8 cellular contexts compared by ENCODE assay signal in the genomic region with DNA sequence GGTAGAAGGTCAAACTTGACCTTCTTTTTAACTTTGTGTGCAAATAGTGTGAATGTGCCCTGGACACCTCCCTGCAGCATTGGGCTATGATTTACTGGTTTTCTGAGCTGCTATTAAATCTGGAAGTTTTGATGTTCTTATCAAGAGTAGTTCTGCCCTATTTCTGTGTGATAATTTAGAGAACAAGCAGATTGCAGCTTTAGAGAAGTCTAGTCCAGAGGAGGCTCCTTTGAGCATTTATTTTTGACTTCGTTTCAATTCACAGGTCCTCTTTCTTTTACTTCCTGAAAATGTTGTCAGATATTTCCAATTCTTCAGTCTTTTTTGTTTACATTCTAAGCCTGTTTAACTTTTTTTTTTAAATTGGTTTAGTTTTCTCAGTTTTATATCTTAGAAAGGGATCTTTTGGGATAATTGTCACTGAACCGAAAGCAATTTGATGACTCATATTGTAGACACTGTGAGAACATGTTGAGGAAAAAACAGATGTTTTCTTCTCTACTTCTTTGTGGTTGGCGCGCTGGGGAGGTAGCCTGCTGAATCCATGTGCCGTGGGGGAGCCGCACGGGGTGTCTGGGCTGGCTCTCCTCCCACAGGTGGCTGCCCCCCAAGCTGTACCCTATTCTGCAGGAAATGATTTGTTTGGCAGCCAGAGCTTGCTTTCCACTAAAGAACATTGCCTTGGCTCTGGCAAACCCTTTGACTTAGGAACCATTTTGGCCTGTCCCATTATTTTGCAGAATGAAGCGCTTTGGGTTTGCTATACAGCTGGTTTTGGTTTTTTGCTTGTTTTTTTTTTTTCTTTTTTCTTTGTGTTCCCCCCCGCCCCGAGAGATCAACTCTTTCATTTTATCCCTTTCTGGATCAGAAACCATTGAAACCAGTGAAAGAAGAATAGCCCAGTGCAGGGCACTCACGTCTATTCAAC. TPM values are rescaled to one million over a fixed set of nuclear protein-coding genes. Genes with fewer than 3 reads are reported as not detected.
DNase-seq lines count a peak whose midpoint lies in the region; ATAC-seq, FAIRE-seq and TF ChIP-seq lines count a peak whose summit lies in the region.

No MANE protein-coding gene starts in this region.

- no peak overlapping the region for H2AK5ac ChIP-seq in IMR-90 (ENCODE audit: low read depth, low read length)

- peaks cover 10% of the 10 kb centered on the region for H3K4me1 ChIP-seq in CD4-positive, CD25-positive, alpha-beta regulatory T cell (ENCODE audit: control insufficient read depth, insufficient read depth, low read length, poor library complexity, severe bottlenecking)
- H3K4me1 ChIP-seq in IMR-90 (ENCODE audit: control insufficient read depth, insufficient read depth, low read length) (peaks cover 2% of the 10 kb centered on the region; the same call in 1 of the 2 replicates), pancreas (peaks cover 0 to 6% (median 0%) of the 10 kb centered on the region in 3 donors)

- peak overlapping the region; percentile 32 to 81 (median 42) for H3K27ac Mint-ChIP-seq in CD4-positive, CD25-positive, alpha-beta regulatory T cell
- peak overlapping the region; percentile 59 for H3K27ac Mint-ChIP-seq in activated B cell treated with CpG ODN at 0.5 μM for 24 hours

- H3K18ac ChIP-seq in IMR-90 (ENCODE audit: low read depth, low read length): no peak overlapping the region

- H3K27ac ChIP-seq in CD4-positive, CD25-positive, alpha-beta regulatory T cell (ENCODE audit: insufficient read depth, low read length, poor library complexity, severe bottlenecking): no peak overlapping the region
- H3K27ac ChIP-seq in IMR-90 (ENCODE audit: insufficient read depth, low read length) (no peak overlapping the region), coronary artery (peak overlapping the region in 1 of 2 donors; percentile 41), pancreas (peak overlapping the region in 1 of 4 donors; percentile 50)

- no peak overlapping the region for H3K9ac ChIP-seq in IMR-90 (ENCODE audit: low read depth, low read length)

- H3K36me3 Mint-ChIP-seq in CD4-positive, CD25-positive, alpha-beta regulatory T cell: no peaks in the 10 kb centered on the region
- H3K36me3 Mint-ChIP-seq in activated B cell treated with CpG ODN at 0.5 μM for 24 hours (ENCODE audit: low read depth): peaks cover 5% of the 10 kb centered on the region

- no peak overlapping the region for H2AFZ ChIP-seq in IMR-90 (replicated peaks; ENCODE audit: low read length, poor library complexity)

- no peaks in the 10 kb centered on the region; the same call in 1 of the 2 replicates for H4K20me1 ChIP-seq in IMR-90 (ENCODE audit: insufficient read depth, low read length)

- no peak overlapping the region for H3K4ac ChIP-seq in IMR-90 (ENCODE audit: low read depth, low read length)

- peak overlapping the region in 3 of 4 donors; percentile 13 to 54 (median 19) for H3K4me3 Mint-ChIP-seq in CD4-positive, CD25-positive, alpha-beta regulatory T cell
- no peak overlapping the region for H3K4me3 Mint-ChIP-seq in activated B cell treated with CpG ODN at 0.5 μM for 24 hours

- no peak for TF ChIP-seq RAD21 in IMR-90 (IDR thresholded peaks at IDR 0.05; ENCODE audit: low read length)

- H3K27me3 Mint-ChIP-seq in CD4-positive, CD25-positive, alpha-beta regulatory T cell: no peaks in the 10 kb centered on the region
- no peaks in the 10 kb centered on the region for H3K27me3 Mint-ChIP-seq in activated B cell treated with CpG ODN at 0.5 μM for 24 hours

- DNase-seq in CD4-positive, CD25-positive, alpha-beta regulatory T cell: peak in 1 of 3 donors; percentile 46
- DNase-seq in IMR-90: peak; percentile 38
- peak; percentile 16 for DNase-seq in activated B cell treated with CpG ODN at 0.5 μM for 24 hours
- no peak for DNase-seq in coronary artery (ENCODE audit: low spot score)
- peak in 4 of 6 donors; percentile 22 to 57 (median 38) for DNase-seq in pancreas
- no peak for DNase-seq in HuH-7.5 (ENCODE audit: low spot score)
- DNase-seq in DMS79 (lab: John Stamatoyannopoulos, UW): no peak

- H2BK5ac ChIP-seq in IMR-90 (ENCODE audit: low read depth, low read length, poor library complexity, severe bottlenecking): no peak overlapping the region

- H3K4me3 ChIP-seq in CD4-positive, CD25-positive, alpha-beta regulatory T cell (ENCODE audit: low read depth, low read length): peak overlapping the region; percentile 48
- H3K4me3 ChIP-seq in IMR-90 (ENCODE audit: insufficient read depth, low read depth, low read length): no peak overlapping the region
- peak overlapping the region; percentile 52 for H3K4me3 ChIP-seq in coronary artery
- H3K4me3 ChIP-seq in pancreas: no peak overlapping the region

- H3K79me1 ChIP-seq in IMR-90 (ENCODE audit: low read depth in 1 of 2, low read length in 2 of 2): no peaks in the 10 kb centered on the region

- no peak overlapping the region; the same call in 1 of the 2 replicates for H3K23ac ChIP-seq in IMR-90 (ENCODE audit: low read depth, low read length)

- peaks cover 10 to 22% (median 11%) of the 10 kb centered on the region in 4 donors for H3K4me1 Mint-ChIP-seq in CD4-positive, CD25-positive, alpha-beta regulatory T cell
- peaks cover 11% of the 10 kb centered on the region for H3K4me1 Mint-ChIP-seq in activated B cell treated with CpG ODN at 0.5 μM for 24 hours

- no TSS peak for BruUV-seq in IMR-90 (replicated peaks; lab: Mats Ljungman, UMichigan)

- intact Hi-C loops in IMR-90 (cut with micrococcal nuclease) (no loop called here), activated B cell treated with CpG ODN at 0.5 μM for 24 hours (cut with micrococcal nuclease) (no loop called here), pancreas (cut with DNase I) (no loop called here)

- no peak overlapping the region for H2BK120ac ChIP-seq in IMR-90 (ENCODE audit: low read depth, low read length)

- peaks cover 0 to 5% (median 0%) of the 10 kb centered on the region in 7 donors for H3K9me3 Mint-ChIP-seq in CD4-positive, CD25-positive, alpha-beta regulatory T cell
- H3K9me3 Mint-ChIP-seq in activated B cell treated with CpG ODN at 0.5 μM for 24 hours: peaks cover 2% of the 10 kb centered on the region

- peak; percentile 64 to 74 for ATAC-seq in CD4-positive, CD25-positive, alpha-beta regulatory T cell (ENCODE audit: low read depth in 2 of 2)
- ATAC-seq in IMR-90 (ENCODE audit: low read depth) (peak; percentile 57), activated B cell treated with CpG ODN at 0.5 μM for 24 hours (ENCODE audit: low read depth) (peak; percentile 37), pancreas (peak in 3 of 4 donors; percentile 85 to 94 (median 90)), HG02678 (IDR thresholded peaks at IDR 0.05; ENCODE audit: unreplicated experiment) (no peak)

- H2BK20ac ChIP-seq in IMR-90 (ENCODE audit: low read depth, low read length): no peak overlapping the region

- no peaks in the 10 kb centered on the region for H3K9me3 ChIP-seq in CD4-positive, CD25-positive, alpha-beta regulatory T cell (ENCODE audit: control insufficient read depth in 2 of 2, low read length in 2 of 2)
- H3K9me3 ChIP-seq in IMR-90 (ENCODE audit: control insufficient read depth, insufficient read depth, low read length) (no peaks in the 10 kb centered on the region), pancreas (no peaks in the 10 kb centered on the region)

- TF ChIP-seq POLR2A in IMR-90 (IDR thresholded peaks at IDR 0.05; ENCODE audit: low read depth, low read length): no peak

- TF ChIP-seq CTCF in IMR-90 (conservative IDR thresholded peaks at IDR 0.05; ENCODE audit: low read depth, low read length): no peak
- TF ChIP-seq CTCF in activated B cell treated with CpG ODN at 0.5 μM for 24 hours (IDR thresholded peaks at IDR 0.05): no peak
- no peak for TF ChIP-seq CTCF in coronary artery (IDR thresholded peaks at IDR 0.05)
- TF ChIP-seq CTCF in pancreas (IDR thresholded peaks at IDR 0.05): no peak

- H3K4me2 ChIP-seq in IMR-90 (ENCODE audit: low read depth, low read length): peak overlapping the region; percentile 53

- 0 out of 2 replicates have a peak, but pooled peaks cover 1% of the 10 kb centered on the region for H3K9me1 ChIP-seq in IMR-90 (ENCODE audit: insufficient read depth, low read length)

- H3K56ac ChIP-seq in IMR-90 (ENCODE audit: extremely low read depth, insufficient read depth, low read length): no peak overlapping the region

- WGBS in IMR-90 (ENCODE audit: extremely low coverage in 2 of 2, insufficient read length in 1 of 2), 2 experiments: 96% methylated on average over 3 of the region's 11 CpGs; no CpG with 5 or more reads in 1 of the 2 experiments
- WGBS in pancreas, 2 donors: 48 to 51% methylated on average over 11 of the region's 11 CpGs

- POLR2A ChIA-PET in IMR-90 (lab: Charles Lee; ENCODE audit: unreplicated experiment): no interaction called here
- POLR2A ChIA-PET in activated B cell treated with CpG ODN at 0.5 μM for 24 hours (lab: Charles Lee): interaction anchor here (0.5 kb wide), 1 partner anchor 31 kb away, joined by 4 read pairs; no protein-coding TSS in a partner anchor

- H4K8ac ChIP-seq in IMR-90 (ENCODE audit: low read depth in 2 of 2, low read length in 2 of 2): no peak overlapping the region

- H3K27me3 ChIP-seq in CD4-positive, CD25-positive, alpha-beta regulatory T cell (ENCODE audit: control insufficient read depth, insufficient read depth, low read length): no peaks in the 10 kb centered on the region
- H3K27me3 ChIP-seq in IMR-90 (ENCODE audit: control insufficient read depth, insufficient read depth, low read length) (no peaks in the 10 kb centered on the region), pancreas (no peaks in the 10 kb centered on the region)

- no peak for FAIRE-seq in pancreas (lab: Jason Lieb, UNC)

- no peak overlapping the region for H3K14ac ChIP-seq in IMR-90 (replicated peaks; ENCODE audit: low read depth, low read length)

- no peak overlapping the region for H4K91ac ChIP-seq in IMR-90 (ENCODE audit: insufficient read depth, low read depth, low read length)

- no peak overlapping the region for H2BK15ac ChIP-seq in IMR-90 (ENCODE audit: low read depth, low read length)

- dilution Hi-C loops in IMR-90 (cut with HindIII; ENCODE audit: low sequenced_read_pairs, unreplicated experiment): no loop called here

- no peak overlapping the region for H2AK9ac ChIP-seq in IMR-90 (replicated peaks; ENCODE audit: low read depth, low read length, poor library complexity)

- CTCF ChIA-PET in IMR-90 (lab: Yijun Ruan, JAX): interaction anchor here (0.6 to 0.7 kb wide), 4 partner anchors 10 to 263 kb away, joined by 3 to 6 read pairs (median 3); no protein-coding TSS in a partner anchor
- CTCF ChIA-PET in activated B cell treated with CpG ODN at 0.5 μM for 24 hours (lab: Charles Lee): no interaction called here

- in situ Hi-C loops in IMR-90 (cut with MboI; ENCODE audit: low sequenced_read_pairs): no loop called here

- H4K5ac ChIP-seq in IMR-90 (ENCODE audit: low read depth, low read length): no peak overlapping the region

- no peaks in the 10 kb centered on the region for H3K36me3 ChIP-seq in CD4-positive, CD25-positive, alpha-beta regulatory T cell (ENCODE audit: control insufficient read depth, insufficient read depth, low read length)
- no peaks in the 10 kb centered on the region for H3K36me3 ChIP-seq in IMR-90 (ENCODE audit: control insufficient read depth, insufficient read depth, low read length)
- no peaks in the 10 kb centered on the region for H3K36me3 ChIP-seq in pancreas

RNA-seq across cellular contexts. Expression of gene MFSD11, which starts 53.4 kb away (rescaled TPM):
- 45.6 TPM for total RNA-seq in CD4-positive, CD25-positive, alpha-beta regulatory T cell
- polyA plus RNA-seq in CD4-positive, CD25-positive, alpha-beta regulatory T cell: 10 to 100 TPM; 22.3 to 38.5 (median 26.1) TPM
- total RNA-seq in IMR-90 (2012; rRNA removed) (16.1 and 16.4 TPM in 2 replicates), activated B cell treated with CpG ODN at 0.5 μM for 24 hours (17.9 and 20.8 TPM in 2 replicates), pancreas (10 to 100 TPM in 3 of 6 donors, 1 to 10 TPM in 3; 8.3 to 14.6 (median 10.1) TPM)
- polyA plus RNA-seq in IMR-90 (2012; rRNA removed) (9.8 and 12.3 TPM in 2 replicates), pancreas (10 to 100 TPM in 1 of 2 donors, 1 to 10 TPM in 1; 5.9 to 13.4 TPM)
- polyA plus RNA-seq in IMR-90 (2012; cell fraction: cytosol; rRNA removed): 7.3 and 11.1 TPM in 2 replicates
- polyA plus RNA-seq in IMR-90 (2012; cell fraction: nucleus; rRNA removed; ENCODE audit: low replicate concordance): 10.6 and 14.3 TPM in 2 replicates

RNA-seq across cellular contexts. Expression of gene SRSF2, which starts 54.2 kb away (rescaled TPM):
- total RNA-seq in CD4-positive, CD25-positive, alpha-beta regulatory T cell: 444 TPM
- 100 to 1,000 TPM in 1 of 4 donors, 10 to 100 TPM in 3; 86.0 to 113 (median 93.7) TPM for polyA plus RNA-seq in CD4-positive, CD25-positive, alpha-beta regulatory T cell
- total RNA-seq in IMR-90 (2012; rRNA removed) (71.7 and 98.0 TPM in 2 replicates), activated B cell treated with CpG ODN at 0.5 μM for 24 hours (335 and 367 TPM in 2 replicates), pancreas (10 to 100 TPM; 41.6 to 87.0 (median 62.1) TPM)
- polyA plus RNA-seq in IMR-90 (2012; rRNA removed) (296 and 441 TPM in 2 replicates), pancreas (100 to 1,000 TPM in 1 of 2 donors, 10 to 100 TPM in 1; 74.5 to 144 TPM)
- polyA plus RNA-seq in IMR-90 (2012; cell fraction: cytosol; rRNA removed): 200 and 504 TPM in 2 replicates
- polyA plus RNA-seq in IMR-90 (2012; cell fraction: nucleus; rRNA removed; ENCODE audit: low replicate concordance): 395 and 1,583 TPM in 2 replicates

Comparison
In these comparisons a context has a peak if more than half of its experiments do, and no peak if none do; other contexts are left out.
1. DNase-seq: peak in IMR-90 (single experiment), activated B cell treated with CpG ODN at 0.5 μM for 24 hours (single experiment) and pancreas (4 of 6); none in coronary artery (single experiment), HuH-7.5 (single experiment) and DMS79 (single experiment).
2. H3K4me3 ChIP-seq: peak in CD4-positive, CD25-positive, alpha-beta regulatory T cell (single experiment) and coronary artery (single experiment); none in IMR-90 (single experiment) and pancreas (0 of 4).